31 cellular contexts compared by ENCODE assay signal in the genomic region with DNA sequence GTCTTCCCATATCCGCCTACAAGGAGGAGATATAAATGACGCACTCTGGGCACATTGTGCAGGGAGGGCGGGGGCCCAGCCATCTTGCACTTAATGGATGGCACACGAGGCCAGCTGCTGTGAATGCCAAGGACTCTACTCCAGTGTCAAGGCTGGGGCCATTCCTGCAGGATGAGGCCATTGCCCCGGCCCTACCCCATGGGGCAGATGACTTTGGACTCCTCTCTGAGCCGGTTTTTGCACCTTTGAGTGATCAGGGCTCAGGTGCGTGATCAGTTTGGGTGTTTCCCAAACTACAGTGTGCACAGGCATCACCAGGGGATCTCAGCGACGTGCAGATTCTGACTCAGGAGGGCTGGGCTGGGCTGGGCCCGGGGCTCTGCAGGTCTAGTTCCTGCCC.
"Had no signal": no experiment of that assay in that cellular context is flagged by ENCODE, and none has a peak within 500 bp of the region (broad histone marks: within the 10 kb centered on the region; RNA-seq: fewer than 3 reads in every experiment).

No MANE protein-coding gene starts in this region.

- H3K4me1 ChIP-seq: ascending aorta, breast epithelium, gastroesophageal sphincter had no signal

- H3K4me1 Mint-ChIP-seq: activated CD4-positive, alpha-beta T cell treated with anti-CD3 and anti-CD28 coated beads for 36 hours; activated CD4-positive, alpha-beta T cell treated with anti-CD3 and anti-CD28 coated beads, Interleukin-2, amount 10 ng/mL, durations not matched to agents 24 days and 14 days; activated naive CD4-positive, alpha-beta T cell treated with anti-CD3 and anti-CD28 coated beads, Interleukin-2, amount 50 U/mL, for 24 hours; activated naive CD8-positive, alpha-beta T cell treated with anti-CD3 and anti-CD28 coated beads for 36 hours; activated naive CD8-positive, alpha-beta T cell treated with anti-CD3 and anti-CD28 coated beads, Interleukin-2, amount 50 U/mL, for 24 hours had no signal

- H3K9me3 Mint-ChIP-seq: activated naive CD4-positive, alpha-beta T cell treated with anti-CD3 and anti-CD28 coated beads, Interleukin-2, amount 50 U/mL, for 24 hours; brain had no signal

- H3K4me3 Mint-ChIP-seq: activated CD4-positive, alpha-beta memory T cell treated with anti-CD3 and anti-CD28 coated beads for 36 hours; activated CD4-positive, alpha-beta T cell treated with anti-CD3 and anti-CD28 coated beads for 36 hours; activated CD4-positive, alpha-beta T cell treated with anti-CD3 and anti-CD28 coated beads, Interleukin-2, amount 10 ng/mL, durations not matched to agents 24 days and 14 days; activated CD8-positive, alpha-beta memory T cell treated with anti-CD3 and anti-CD28 coated beads, Interleukin-2, amount 10 ng/mL, durations not matched to agents 7 days and 5 days; activated CD8-positive, alpha-beta T cell treated with anti-CD3 and anti-CD28 coated beads, Interleukin-2, amount 10 ng/mL, durations not matched to agents 7 days and 5 days; activated naive CD4-positive, alpha-beta T cell treated with anti-CD3 and anti-CD28 coated beads for 36 hours; activated naive CD4-positive, alpha-beta T cell treated with anti-CD3 and anti-CD28 coated beads, Interleukin-2, amount 50 U/mL, for 24 hours; activated naive CD8-positive, alpha-beta T cell treated with anti-CD3 and anti-CD28 coated beads for 36 hours; activated naive CD8-positive, alpha-beta T cell treated with anti-CD3 and anti-CD28 coated beads, Interleukin-2, amount 50 U/mL, for 24 hours; activated T-helper 1 cell treated with anti-CD3 and anti-CD28 coated beads, Interleukin-12 subunit alpha, Interleukin-12 subunit beta, Interleukin-2, Interleukin-4 antibody, amounts not matched to agents 30 ng/mL and 10 ng/mL and 1 ng/mL, durations not matched to agents 14 hours and 24 hours and 36 hours; brain had no signal

- H3K27ac ChIP-seq: ascending aorta, breast epithelium, colonic mucosa, dorsolateral prefrontal cortex, gastroesophageal sphincter had no signal

- H3K4me3 ChIP-seq: ascending aorta, breast epithelium, cardiac muscle cell, colonic mucosa, dorsolateral prefrontal cortex, esophagus squamous epithelium, gastroesophageal sphincter had no signal

- ATAC-seq: activated CD4-positive, alpha-beta T cell treated with anti-CD3 and anti-CD28 coated beads for 36 hours; activated CD8-positive, alpha-beta memory T cell treated with anti-CD3 and anti-CD28 coated beads, Interleukin-2, amount 10 ng/mL, durations not matched to agents 7 days and 5 days; activated CD8-positive, alpha-beta T cell treated with anti-CD3 and anti-CD28 coated beads, Interleukin-2, amount 10 ng/mL, durations not matched to agents 7 days and 5 days; activated naive CD8-positive, alpha-beta T cell treated with anti-CD3 and anti-CD28 coated beads, Interleukin-2, amount 50 U/mL, for 24 hours; gastroesophageal sphincter had no signal

- H3K27ac Mint-ChIP-seq: activated CD4-positive, alpha-beta memory T cell treated with anti-CD3 and anti-CD28 coated beads for 36 hours; activated CD4-positive, alpha-beta T cell treated with anti-CD3 and anti-CD28 coated beads for 36 hours; activated CD4-positive, alpha-beta T cell treated with anti-CD3 and anti-CD28 coated beads, Interleukin-2, amount 10 ng/mL, durations not matched to agents 24 days and 14 days; activated CD8-positive, alpha-beta memory T cell treated with anti-CD3 and anti-CD28 coated beads, Interleukin-2, amount 10 ng/mL, durations not matched to agents 7 days and 5 days; activated CD8-positive, alpha-beta T cell treated with anti-CD3 and anti-CD28 coated beads, Interleukin-2, amount 10 ng/mL, durations not matched to agents 7 days and 5 days; activated naive CD4-positive, alpha-beta T cell treated with anti-CD3 and anti-CD28 coated beads, Interleukin-2, amount 50 U/mL, for 24 hours; activated naive CD8-positive, alpha-beta T cell treated with anti-CD3 and anti-CD28 coated beads, Interleukin-2, amount 50 U/mL, for 24 hours; activated T-helper 1 cell treated with anti-CD3 and anti-CD28 coated beads, Interleukin-12 subunit alpha, Interleukin-12 subunit beta, Interleukin-2, Interleukin-4 antibody, amounts not matched to agents 30 ng/mL and 10 ng/mL and 1 ng/mL, durations not matched to agents 14 hours and 24 hours and 36 hours; activated T-helper 2 cell treated with anti-CD3 and anti-CD28 coated beads, Interferon-gamma antibody, Interleukin-2, Interleukin-4, amounts not matched to agents 10 μg/mL and 5 μg/mL and 100 μg/mL, durations not matched to agents 14 hours and 24 hours and 36 hours had no signal

- DNase-seq: activated CD4-positive, alpha-beta memory T cell treated with anti-CD3 and anti-CD28 coated beads for 36 hours; activated CD4-positive, alpha-beta T cell treated with anti-CD3 and anti-CD28 coated beads for 36 hours; activated CD4-positive, alpha-beta T cell treated with anti-CD3 and anti-CD28 coated beads, Interleukin-2, amount 10 ng/mL, durations not matched to agents 24 days and 14 days; activated CD4-positive, CD25-positive, alpha-beta regulatory T cell; activated CD4-positive, CD25-positive, alpha-beta regulatory T cell treated with anti-CD3 and anti-CD28 coated beads, Interleukin-2, amount 50 U/mL, for 72 hours; activated CD8-positive, alpha-beta memory T cell treated with anti-CD3 and anti-CD28 coated beads, Interleukin-2, amount 10 ng/mL, durations not matched to agents 7 days and 5 days; activated CD8-positive, alpha-beta memory T cell treated with anti-CD3 and anti-CD28 coated beads, Interleukin-2, amount 50 U/mL, for 4 hours; activated CD8-positive, alpha-beta T cell treated with anti-CD3 and anti-CD28 coated beads, Interleukin-2, amount 10 ng/mL, durations not matched to agents 7 days and 5 days; activated effector memory CD4-positive, alpha-beta T cell treated with anti-CD3 and anti-CD28 coated beads, Interleukin-2, amount 50 U/mL, for 16 hours; activated naive CD4-positive, alpha-beta T cell treated with anti-CD3 and anti-CD28 coated beads for 36 hours; activated naive CD8-positive, alpha-beta T cell treated with anti-CD3 and anti-CD28 coated beads for 36 hours; activated naive CD8-positive, alpha-beta T cell treated with anti-CD3 and anti-CD28 coated beads, Interleukin-2, amount 50 U/mL, for 24 hours; activated T-cell treated with anti-CD3 and anti-CD28 coated beads, Interleukin-2, amount 50 U/mL, for 1 hour; activated T-cell treated with anti-CD3 and anti-CD28 coated beads, Interleukin-2, amount 50 U/mL, for 48 hours; central memory CD4-positive, alpha-beta T cell; cerebellar nuclear complex; colonic mucosa; dorsolateral prefrontal cortex; effector memory CD4-positive, alpha-beta T cell; erythroblast; esophagus squamous epithelium; foreskin melanocyte; T-helper 2 cell had no signal

- H3K27me3 Mint-ChIP-seq: activated CD4-positive, alpha-beta memory T cell treated with anti-CD3 and anti-CD28 coated beads for 36 hours; activated CD4-positive, alpha-beta T cell treated with anti-CD3 and anti-CD28 coated beads for 36 hours; activated CD4-positive, alpha-beta T cell treated with anti-CD3 and anti-CD28 coated beads, Interleukin-2, amount 10 ng/mL, durations not matched to agents 24 days and 14 days; activated naive CD4-positive, alpha-beta T cell treated with anti-CD3 and anti-CD28 coated beads, Interleukin-2, amount 50 U/mL, for 24 hours; activated naive CD8-positive, alpha-beta T cell treated with anti-CD3 and anti-CD28 coated beads for 36 hours; activated naive CD8-positive, alpha-beta T cell treated with anti-CD3 and anti-CD28 coated beads, Interleukin-2, amount 50 U/mL, for 24 hours; brain had no signal

- H3K36me3 ChIP-seq: breast epithelium, cardiac muscle cell, colonic mucosa had no signal

- H3K9me3 ChIP-seq: ascending aorta, breast epithelium, colonic mucosa, esophagus squamous epithelium, gastroesophageal sphincter had no signal

- H3K27me3 ChIP-seq: ascending aorta, breast epithelium, cardiac muscle cell, dorsolateral prefrontal cortex had no signal
